In genomic region chr2:31233741-31234689, GRCh38 we compare ENCODE assay signal across 8 cellular contexts. TPM values are rescaled to one million over a fixed set of nuclear protein-coding genes. Genes with fewer than 3 reads are reported as not detected.
DNase-seq lines count a peak whose midpoint lies in the region; ATAC-seq and TF ChIP-seq lines count a peak whose summit lies in the region.

EHD3 (plus strand) TSS chr2:31234152; CDS start chr2:31234622, 470 bp downstream.

- peaks cover 5 to 31% (median 17%) of the 10 kb centered on the region in 4 donors for H3K4me1 Mint-ChIP-seq in CD4-positive, CD25-positive, alpha-beta regulatory T cell

- DNase-seq in CD4-positive, CD25-positive, alpha-beta regulatory T cell: peak; percentile 51 to 84 (median 71)
- DNase-seq in HPDE6-E6E7 (ENCODE audit: extremely low spot score) (peak; percentile 88), NT2/D1 (ENCODE audit: low read depth, low spot score) (peak; percentile 94), esophagus squamous epithelium (lab: John Stamatoyannopoulos, UW) (peak; percentile 50), myocyte (ENCODE audit: low read depth) (peak; percentile 93)
- peak; percentile 87 to 89 for DNase-seq in activated T-cell treated with anti-CD3 and anti-CD28 coated beads, Interleukin-2, amount 50 U/mL, for 48 hours
- peak; percentile 43 to 72 for DNase-seq in stimulated activated CD8-positive, alpha-beta memory T cell treated with anti-CD3 and anti-CD28 coated beads, Interleukin-7, amount 100 ng/mL, for 4 hours (ENCODE audit: low read depth in 2 of 2)

- H3K9ac ChIP-seq in NT2/D1 (ENCODE audit: insufficient read length, low read depth): peak within 1 kb of the TSS; percentile 74

- H3K9me3 ChIP-seq in CD4-positive, CD25-positive, alpha-beta regulatory T cell (ENCODE audit: control insufficient read depth in 2 of 2, low read length in 2 of 2): no peaks in the 10 kb centered on the region
- H3K9me3 ChIP-seq in NT2/D1 (ENCODE audit: insufficient read depth, low read length) (no peaks in the 10 kb centered on the region), esophagus squamous epithelium (no peaks in the 10 kb centered on the region)

- peak within 1 kb of the TSS; percentile 27 to 83 (median 31) for H3K27ac Mint-ChIP-seq in CD4-positive, CD25-positive, alpha-beta regulatory T cell

- peak in 2 of 4 donors; percentile 15 to 55 for TF ChIP-seq POLR2A in esophagus squamous epithelium (IDR thresholded peaks at IDR 0.05)

- intact Hi-C loops in esophagus squamous epithelium (cut with DNase I): loop anchor here (5.0 kb wide), 1 partner anchor 93 kb away; no protein-coding TSS in a partner anchor

- H3K27me3 Mint-ChIP-seq in CD4-positive, CD25-positive, alpha-beta regulatory T cell: peaks cover 18% of the 10 kb centered on the region

- WGBS in esophagus squamous epithelium, 2 donors: 3% methylated on average over 19 of the region's 74 CpGs; no CpG with 5 or more reads in 1 of the 2 donors

- TF ChIP-seq CTCF in esophagus squamous epithelium (IDR thresholded peaks at IDR 0.05): peak in 5 of 6 experiments; percentile 34 to 60 (median 47)

- no peaks in the 10 kb centered on the region for H3K36me3 Mint-ChIP-seq in CD4-positive, CD25-positive, alpha-beta regulatory T cell

- peaks cover 5% of the 10 kb centered on the region for H3K27me3 ChIP-seq in CD4-positive, CD25-positive, alpha-beta regulatory T cell (ENCODE audit: control insufficient read depth, insufficient read depth, low read length)
- H3K27me3 ChIP-seq in NT2/D1 (ENCODE audit: insufficient read depth, insufficient read length): peaks cover 4% of the 10 kb centered on the region
- no peaks in the 10 kb centered on the region for H3K27me3 ChIP-seq in esophagus squamous epithelium

- H3K27ac ChIP-seq in CD4-positive, CD25-positive, alpha-beta regulatory T cell (ENCODE audit: insufficient read depth, low read length, poor library complexity, severe bottlenecking): no peak within 1 kb of the TSS
- H3K27ac ChIP-seq in esophagus squamous epithelium: peak within 1 kb of the TSS; percentile 66 to 85 (median 83)

- peaks cover 12% of the 10 kb centered on the region for H3K4me1 ChIP-seq in CD4-positive, CD25-positive, alpha-beta regulatory T cell (ENCODE audit: control insufficient read depth, insufficient read depth, low read length, poor library complexity, severe bottlenecking)
- peaks cover 2% of the 10 kb centered on the region for H3K4me1 ChIP-seq in NT2/D1 (ENCODE audit: insufficient read depth, insufficient read length)
- peaks cover 5 to 65% (median 40%) of the 10 kb centered on the region in 3 donors for H3K4me1 ChIP-seq in esophagus squamous epithelium

- peak within 1 kb of the TSS; percentile 72 for H3K4me3 ChIP-seq in CD4-positive, CD25-positive, alpha-beta regulatory T cell (ENCODE audit: low read depth, low read length)
- H3K4me3 ChIP-seq in NT2/D1 (ENCODE audit: insufficient read length, low read depth): peak within 1 kb of the TSS; percentile 72
- H3K4me3 ChIP-seq in esophagus squamous epithelium: peak within 1 kb of the TSS; percentile 55 to 75 (median 62)

- H3K4me3 Mint-ChIP-seq in CD4-positive, CD25-positive, alpha-beta regulatory T cell: peak within 1 kb of the TSS; percentile 83 to 93 (median 86)

- ATAC-seq in CD4-positive, CD25-positive, alpha-beta regulatory T cell (ENCODE audit: low read depth in 2 of 2): peak; percentile 93 to 94
- peak; percentile 98 for ATAC-seq in GM19463 (IDR thresholded peaks at IDR 0.05; ENCODE audit: unreplicated experiment)

- no peaks in the 10 kb centered on the region for H3K36me3 ChIP-seq in CD4-positive, CD25-positive, alpha-beta regulatory T cell (ENCODE audit: control insufficient read depth, insufficient read depth, low read length)
- H3K36me3 ChIP-seq in NT2/D1 (ENCODE audit: insufficient read depth, insufficient read length, low read length) (peaks cover 5% of the 10 kb centered on the region), esophagus squamous epithelium (peaks cover 0 to 8% (median 0%) of the 10 kb centered on the region in 3 donors)

- H3K9me3 Mint-ChIP-seq in CD4-positive, CD25-positive, alpha-beta regulatory T cell: no peaks in the 10 kb centered on the region

RNA-seq across cellular contexts. Expression of gene EHD3, which starts in this region (rescaled TPM):
- 3.5 TPM for total RNA-seq in CD4-positive, CD25-positive, alpha-beta regulatory T cell
- 1 to 10 TPM; 2.3 to 3.2 (median 2.7) TPM for polyA plus RNA-seq in CD4-positive, CD25-positive, alpha-beta regulatory T cell
- total RNA-seq in esophagus squamous epithelium (10 to 100 TPM; 22.6 to 54.5 (median 38.1) TPM), myocyte (5.0 and 5.6 TPM in 2 replicates)
- 17.5 TPM for polyA plus RNA-seq in myocyte (2012)
